15 cellular contexts compared by ENCODE assay signal in the genomic region with DNA sequence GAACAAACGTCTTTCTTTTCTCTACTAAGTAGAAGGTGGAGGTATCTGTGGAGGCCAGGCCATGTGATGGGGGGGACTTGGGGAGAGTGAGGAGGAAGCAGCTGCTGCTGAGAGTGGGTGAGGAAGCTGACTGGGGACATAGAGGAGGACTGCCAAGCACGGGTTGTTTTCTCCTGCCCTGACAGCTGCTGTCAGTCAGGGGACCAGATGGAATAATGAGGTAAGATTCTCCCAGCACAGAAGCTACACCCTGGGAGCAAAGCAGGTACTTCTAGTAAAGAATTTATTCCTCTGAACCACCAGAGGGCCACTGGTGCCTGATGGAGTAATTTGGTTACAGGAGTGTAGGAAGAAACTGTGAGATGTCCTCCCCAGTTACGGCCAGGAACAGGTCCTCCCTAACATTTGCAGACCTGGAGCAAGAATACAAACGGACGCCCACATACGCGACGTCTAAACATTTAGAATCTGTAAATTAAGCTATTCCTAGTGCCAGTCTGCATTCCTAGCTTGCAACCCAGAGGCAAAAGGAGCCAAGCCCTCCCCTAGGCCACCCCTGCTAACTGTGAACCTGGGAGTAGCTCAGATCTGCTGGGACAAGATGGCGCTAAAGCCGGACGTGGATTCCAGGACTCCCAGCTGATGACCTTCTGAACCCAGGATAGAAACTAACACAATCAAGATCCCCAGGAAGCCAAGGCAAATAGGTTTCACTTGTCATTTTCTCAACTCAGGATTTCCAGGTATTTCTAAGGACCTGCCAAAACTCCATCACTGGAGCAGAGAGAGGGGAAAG. TPM values are rescaled to one million over a fixed set of nuclear protein-coding genes. Genes with fewer than 3 reads are reported as not detected.
DNase-seq lines count a peak whose midpoint lies in the region; ATAC-seq and TF ChIP-seq lines count a peak whose summit lies in the region.
"Had no signal": no experiment of that assay in that cellular context is flagged by ENCODE, and none has a peak within 500 bp of the region (broad histone marks: within the 10 kb centered on the region; RNA-seq: fewer than 3 reads in every experiment).

No MANE protein-coding gene starts in this region.

- H3K36me3 Mint-ChIP-seq in H9 (ENCODE audit: insufficient read depth in 1 of 3, low read depth in 3 of 3) (no peaks in the 10 kb centered on the region; a peak in 1 of 7 replicates), naive B cell (peaks cover 0 to 7% of the 10 kb centered on the region in 2 donors)

- no peak overlapping the region for H2AFZ ChIP-seq in H9 (ENCODE audit: low read length)
- H2AFZ ChIP-seq: GM23248 had no signal

- DNase-seq in NCI-H82 (lab: John Stamatoyannopoulos, UW) = peak; percentile 70
- no peak for DNase-seq in NCI-H82 treated with DMSO at 0.1 percent for 48 hours (lab: John Stamatoyannopoulos, UW; ENCODE audit: unreplicated experiment)
- DNase-seq in H9 = no peak
- DNase-seq in UCSD-AML1 (lab: John Stamatoyannopoulos, UW; ENCODE audit: unreplicated experiment) = peak; percentile 43
- DNase-seq in naive B cell = peak; percentile 43
- DNase-seq in NCI-H2196 (lab: John Stamatoyannopoulos, UW; ENCODE audit: unreplicated experiment) = no peak
- DNase-seq: GM23248, left colon, NCI-H2081 treated with DMSO at 0.1 percent for 48 hours, spleen, upper lobe of right lung had no signal

- no peak overlapping the region for H3K14ac ChIP-seq in H9 (ENCODE audit: insufficient read depth, low read length)

- H3T11ph ChIP-seq in H9 (ENCODE audit: low read length) = no peak overlapping the region

- peak; percentile 14 to 17 for ATAC-seq in naive B cell (ENCODE audit: low read depth in 2 of 2)
- no peak for ATAC-seq in HG02938 (IDR thresholded peaks at IDR 0.05; ENCODE audit: unreplicated experiment)
- ATAC-seq in GM18858 (IDR thresholded peaks at IDR 0.05; ENCODE audit: unreplicated experiment) = no peak
- ATAC-seq: left colon, Panc1, upper lobe of right lung had no signal

- no peak overlapping the region for H3K4me2 ChIP-seq in H9 (ENCODE audit: insufficient read depth, insufficient read length, low read length)

- H3K27me3 ChIP-seq in H9 (ENCODE audit: insufficient read depth, low read length) = no peaks in the 10 kb centered on the region
- H3K27me3 ChIP-seq: neutrophil, upper lobe of right lung had no signal

- H3K79me2 ChIP-seq in H9 (ENCODE audit: insufficient read depth, low read length) = no peaks in the 10 kb centered on the region

- no peak overlapping the region for H2BK120ac ChIP-seq in H9 (ENCODE audit: low read depth, low read length, poor library complexity, severe bottlenecking)

- no peak overlapping the region for H3K18ac ChIP-seq in H9 (ENCODE audit: insufficient read length, low read depth, low read length)

- WGBS in H9 (ENCODE audit: extremely low coverage, insufficient read length, low lambda C conversion rate) = no CpG with 5 or more reads among the region's 11 CpGs

- no peak overlapping the region for H2BK15ac ChIP-seq in H9 (ENCODE audit: low read depth, low read length)

- H3K4ac ChIP-seq in H9 (ENCODE audit: low read depth, low read length) = no peak overlapping the region

- no peak overlapping the region for H3K23ac ChIP-seq in H9 (ENCODE audit: insufficient read length, low read depth, low read length)

- no peaks in the 10 kb centered on the region for H3K9me3 ChIP-seq in H9 (ENCODE audit: control insufficient read depth, low read depth, low read length)
- H3K9me3 ChIP-seq: neutrophil, spleen, upper lobe of right lung had no signal

- H3K27me3 Mint-ChIP-seq in H9 (ENCODE audit: low read depth) (peaks cover 7% of the 10 kb centered on the region; the same call in 1 of the 2 replicates), naive B cell (peaks cover 40 to 42% (median 41%) of the 10 kb centered on the region in 3 donors)

- H3K4me1 ChIP-seq in H9 (ENCODE audit: insufficient read depth, low read length) = peaks cover 2% of the 10 kb centered on the region; the same call in 1 of the 2 replicates
- H3K4me1 ChIP-seq: upper lobe of right lung had no signal

- no peaks in the 10 kb centered on the region for H3K23me2 ChIP-seq in H9 (ENCODE audit: insufficient read length, low read depth, low read length, poor library complexity, severe bottlenecking)

- H3K79me1 ChIP-seq in H9 (ENCODE audit: insufficient read depth, low read depth, low read length, poor library complexity, severe bottlenecking) = no peaks in the 10 kb centered on the region

- no peak overlapping the region for H2BK12ac ChIP-seq in H9 (ENCODE audit: insufficient read length, low read depth, low read length)

- no peaks in the 10 kb centered on the region for H4K20me1 ChIP-seq in H9 (ENCODE audit: control insufficient read depth, insufficient read depth, insufficient read length)

- H3K56ac ChIP-seq in H9 (ENCODE audit: insufficient read length, low read depth, low read length) = no peak overlapping the region

- H3K4me3 Mint-ChIP-seq in H9 = no peak overlapping the region
- peak overlapping the region in 5 of 8 donors; percentile 0 to 59 (median 7) for H3K4me3 Mint-ChIP-seq in naive B cell

- H3K9me3 Mint-ChIP-seq in H9 = peaks cover 0 to 2% of the 10 kb centered on the region in 2 experiments; a peak in 3 of 5 replicates
- H3K9me3 Mint-ChIP-seq in naive B cell = peaks cover 0 to 8% (median 0%) of the 10 kb centered on the region in 7 donors

- H3K27ac ChIP-seq in H9 (ENCODE audit: insufficient read length, low read depth, low read length) = no peak overlapping the region
- H3K27ac ChIP-seq: GM23248, neutrophil, upper lobe of right lung had no signal

- H2AK5ac ChIP-seq in H9 (ENCODE audit: insufficient read length, low read length) = no peak overlapping the region

- no peak overlapping the region for H4K5ac ChIP-seq in H9 (ENCODE audit: insufficient read length, low read depth, low read length)

- H2BK20ac ChIP-seq in H9 (ENCODE audit: low read depth, low read length, poor library complexity, severe bottlenecking) = no peak overlapping the region

- H2BK5ac ChIP-seq in H9 (ENCODE audit: insufficient read length, low read length) = no peak overlapping the region

- H3K27ac Mint-ChIP-seq in H9 (no peak overlapping the region), naive B cell (peak overlapping the region in 5 of 6 donors; percentile 1 to 36 (median 6))

- H4K8ac ChIP-seq in H9 (replicated peaks; ENCODE audit: insufficient read length, low read depth, low read length) = no peak overlapping the region

- no peak overlapping the region for H3K9ac ChIP-seq in H9 (ENCODE audit: extremely low read depth, insufficient read length, low read length)
- H3K9ac ChIP-seq: GM23248 had no signal

- peaks cover 8 to 17% of the 10 kb centered on the region in 2 experiments for H3K4me1 Mint-ChIP-seq in H9
- H3K4me1 Mint-ChIP-seq in naive B cell = peaks cover 45 to 77% (median 69%) of the 10 kb centered on the region in 3 donors

- peak; percentile 53 for TF ChIP-seq CTCF in H9 (conservative IDR thresholded peaks at IDR 0.05)

- no peak overlapping the region for H4K91ac ChIP-seq in H9 (ENCODE audit: insufficient read length, low read depth, low read length)

RNA-seq across cellular contexts. Expression of gene CRYGS, which starts 14.8 kb away (rescaled TPM):
- 0.83 and 1.0 TPM in 2 replicates for total RNA-seq in H9 (2021)
- polyA plus RNA-seq in naive B cell (ENCODE audit: low read depth in 6 of 6) = not detected

RNA-seq across cellular contexts. Expression of gene TBCCD1, which starts 37.7 kb away (rescaled TPM):
- total RNA-seq in H9 (2021) = 7.4 and 8.6 TPM in 2 replicates
- 10 to 100 TPM; 12.0 to 32.7 (median 19.7) TPM for polyA plus RNA-seq in naive B cell (ENCODE audit: low read depth in 6 of 6)

RNA-seq across cellular contexts. Expression of gene DNAJB11, which starts 41.1 kb away (rescaled TPM):
- 57.4 and 61.2 TPM in 2 replicates for total RNA-seq in H9 (2021)
- 10 to 100 TPM; 31.3 to 41.1 (median 37.7) TPM for polyA plus RNA-seq in naive B cell (ENCODE audit: low read depth in 6 of 6)

Comparison
In these comparisons a context has a peak if more than half of its experiments do, and no peak if none do; other contexts are left out.
1. DNase-seq: peak in NCI-H82 (single experiment), UCSD-AML1 (single experiment) and naive B cell (single experiment); none in NCI-H82 treated with DMSO at 0.1 percent for 48 hours (single experiment), H9 (single experiment) and NCI-H2196 (single experiment).
2. H3K27ac Mint-ChIP-seq: peak in naive B cell (5 of 6); none in H9 (0 of 3).
3. H3K4me3 Mint-ChIP-seq: peak in naive B cell (5 of 8); none in H9 (0 of 2).
4. ATAC-seq: peak in naive B cell (2 of 2); none in HG02938 (single experiment) and GM18858 (single experiment).